ENCODE assay signal across 35 cellular contexts in genomic region chr7:38123494-38123893, GRCh38.
"Had no signal": no experiment of that assay in that cellular context is flagged by ENCODE, and none has a peak within 500 bp of the region (broad histone marks: within the 10 kb centered on the region; RNA-seq: fewer than 3 reads in every experiment).

No MANE protein-coding gene starts in this region.

- H3K27ac ChIP-seq: brain microvascular endothelial cell, WERI-Rb-1 had no signal

- H3K36me3 Mint-ChIP-seq: activated naive CD8-positive, alpha-beta T cell treated with anti-CD3 and anti-CD28 coated beads for 36 hours had no signal

- H3K9me3 Mint-ChIP-seq: activated CD4-positive, alpha-beta T cell treated with anti-CD3 and anti-CD28 coated beads, Interleukin-2, amount 10 ng/mL, durations not matched to agents 24 days and 14 days; activated T-helper 17 cell treated with anti-CD3 and anti-CD28 coated beads, Interleukin-2, amount 50 U/mL, for 72 hours had no signal

- H3K4me3 Mint-ChIP-seq: activated CD4-positive, alpha-beta T cell treated with anti-CD3 and anti-CD28 coated beads, Interleukin-2, amount 10 ng/mL, durations not matched to agents 24 days and 14 days; activated CD8-positive, alpha-beta T cell treated with anti-CD3 and anti-CD28 coated beads for 36 hours; activated naive CD8-positive, alpha-beta T cell treated with anti-CD3 and anti-CD28 coated beads for 36 hours; activated T-cell treated with anti-CD3 and anti-CD28 coated beads, Interleukin-2, amount 50 U/mL, for 72 hours; activated T-helper 17 cell treated with anti-CD3 and anti-CD28 coated beads, Interleukin-2, amount 50 U/mL, for 72 hours; central memory CD8-positive, alpha-beta T cell had no signal

- H3K4me1 Mint-ChIP-seq: activated CD4-positive, alpha-beta T cell treated with anti-CD3 and anti-CD28 coated beads, Interleukin-2, amount 10 ng/mL, durations not matched to agents 24 days and 14 days; activated T-helper 17 cell treated with anti-CD3 and anti-CD28 coated beads, Interleukin-2, amount 50 U/mL, for 72 hours; central memory CD8-positive, alpha-beta T cell; IgD-negative memory B cell had no signal

- DNase-seq: activated CD4-positive, alpha-beta T cell treated with anti-CD3 and anti-CD28 coated beads for 1 hour; activated CD4-positive, alpha-beta T cell treated with anti-CD3 and anti-CD28 coated beads, Interleukin-2, amount 10 ng/mL, durations not matched to agents 24 days and 14 days; activated CD4-positive, alpha-beta T cell treated with anti-CD3 and anti-CD28 coated beads, Interleukin-2, amount 50 U/mL, for 4 hours; activated CD4-positive, CD25-positive, alpha-beta regulatory T cell; activated CD8-positive, alpha-beta T cell treated with anti-CD3 and anti-CD28 coated beads for 36 hours; activated effector memory CD4-positive, alpha-beta T cell treated with anti-CD3 and anti-CD28 coated beads, Interleukin-2, amount 50 U/mL, for 16 hours; activated naive CD4-positive, alpha-beta T cell; activated naive CD4-positive, alpha-beta T cell treated with anti-CD3 and anti-CD28 coated beads, Interleukin-2, amount 50 U/mL, for 16 hours; activated naive CD8-positive, alpha-beta T cell treated with anti-CD3 and anti-CD28 coated beads for 36 hours; activated T-cell treated with anti-CD3 and anti-CD28 coated beads, Interleukin-2, amount 50 U/mL, for 1 hour; activated T-cell treated with anti-CD3 and anti-CD28 coated beads, Interleukin-2, amount 50 U/mL, for 72 hours; amniotic stem cell; aorta; brain microvascular endothelial cell; Karpas-422; KBM-7; NCI-H1105; NCI-H1417 treated with DMSO at 0.1 percent for 48 hours; NCI-H187 treated with DMSO at 0.1 percent for 48 hours; NCI-H2081; NCI-H2171 treated with DMSO at 0.1 percent for 48 hours; NCI-H2227 treated with DMSO at 0.1 percent for 48 hours; NCI-H446; NCI-H524; NCI-H69; NCI-H82; SHP77; T-helper 1 cell; T-helper 9 cell; WERI-Rb-1 had no signal

- H3K27ac Mint-ChIP-seq: activated CD4-positive, alpha-beta T cell treated with anti-CD3 and anti-CD28 coated beads, Interleukin-2, amount 10 ng/mL, durations not matched to agents 24 days and 14 days; activated CD8-positive, alpha-beta T cell treated with anti-CD3 and anti-CD28 coated beads for 36 hours; activated naive CD8-positive, alpha-beta T cell treated with anti-CD3 and anti-CD28 coated beads for 36 hours; activated T-cell treated with anti-CD3 and anti-CD28 coated beads, Interleukin-2, amount 50 U/mL, for 72 hours; activated T-helper 17 cell treated with anti-CD3 and anti-CD28 coated beads, Interleukin-2, amount 50 U/mL, for 72 hours; IgD-negative memory B cell had no signal

- ATAC-seq: activated CD8-positive, alpha-beta T cell treated with anti-CD3 and anti-CD28 coated beads for 36 hours; activated T-cell treated with anti-CD3 and anti-CD28 coated beads, Interleukin-2, amount 50 U/mL, for 72 hours; activated T-helper 17 cell treated with anti-CD3 and anti-CD28 coated beads, Interleukin-2, amount 50 U/mL, for 72 hours; Panc1; SK-N-SH treated with all-trans-retinoic acid at 6 μM for 48 hours had no signal
